Comparison of ENCODE assay signal across 12 cellular contexts in genomic region chr1:28718601-28719331, GRCh38. TPM values are rescaled to one million over a fixed set of nuclear protein-coding genes. Genes with fewer than 3 reads are reported as not detected.
DNase-seq lines count a peak whose midpoint lies in the region; ATAC-seq and TF ChIP-seq lines count a peak whose summit lies in the region.
"Had no signal": no experiment of that assay in that cellular context is flagged by ENCODE, and none has a peak within 500 bp of the region (broad histone marks: within the 10 kb centered on the region; RNA-seq: fewer than 3 reads in every experiment).

No MANE protein-coding gene starts in this region.

- no peaks in the 10 kb centered on the region for H3K27me3 ChIP-seq in brain microvascular endothelial cell (replicated peaks)

- no peak overlapping the region for H3K27ac Mint-ChIP-seq in stimulated activated naive B cell treated with anti-CD40 and anti-IgM and Interleukin-4, amounts not matched to agents 10 μg/mL and 1 μg/mL and 100 μg/mL, for 72 hours

- H3K4me1 Mint-ChIP-seq in stimulated activated naive B cell treated with anti-CD40 and anti-IgM and Interleukin-4, amounts not matched to agents 10 μg/mL and 1 μg/mL and 100 μg/mL, for 72 hours, result no peaks in the 10 kb centered on the region

- in situ Hi-C loops in brain microvascular endothelial cell (cut with HindIII; ENCODE audit: low pct_ligation_motif_present, low sequenced_read_pairs), result no loop called here

- H3K4me3 Mint-ChIP-seq in stimulated activated naive B cell treated with anti-CD40 and anti-IgM and Interleukin-4, amounts not matched to agents 10 μg/mL and 1 μg/mL and 100 μg/mL, for 72 hours, result no peak overlapping the region

- H3K27me3 Mint-ChIP-seq in stimulated activated naive B cell treated with anti-CD40 and anti-IgM and Interleukin-4, amounts not matched to agents 10 μg/mL and 1 μg/mL and 100 μg/mL, for 72 hours, result no peaks in the 10 kb centered on the region

- H3K4me3 ChIP-seq in brain microvascular endothelial cell (ENCODE audit: low read depth, low read length), result no peak overlapping the region
- H3K4me3 ChIP-seq: thoracic aorta had no signal

- H3K36me3 Mint-ChIP-seq in stimulated activated naive B cell treated with anti-CD40 and anti-IgM and Interleukin-4, amounts not matched to agents 10 μg/mL and 1 μg/mL and 100 μg/mL, for 72 hours, result peaks cover 13 to 15% of the 10 kb centered on the region in 2 donors

- no peaks in the 10 kb centered on the region for H3K9me3 Mint-ChIP-seq in stimulated activated naive B cell treated with anti-CD40 and anti-IgM and Interleukin-4, amounts not matched to agents 10 μg/mL and 1 μg/mL and 100 μg/mL, for 72 hours

- peak; percentile 54 for DNase-seq in DMS53 (lab: John Stamatoyannopoulos, UW)
- peak; percentile 17 for DNase-seq in HuH-7 (ENCODE audit: low spot score)
- DNase-seq in brain microvascular endothelial cell, result peak; percentile 35
- DNase-seq in myocyte (ENCODE audit: low read depth), result peak; percentile 49
- DNase-seq in amniotic stem cell (lab: John Stamatoyannopoulos, UW), result no peak
- no peak for DNase-seq in stimulated activated naive B cell treated with anti-CD40 and anti-IgM and Interleukin-4, amounts not matched to agents 10 μg/mL and 1 μg/mL and 100 μg/mL, for 72 hours
- DNase-seq: cerebellar nuclear complex; NCI-H2171 treated with DMSO at 0.1 percent for 48 hours; stimulated activated CD4-positive, alpha-beta T cell treated with anti-CD3 and anti-CD28 coated beads, Interleukin-2, amount 100 ng/mL, for 24 hours had no signal

- ATAC-seq in stimulated activated naive B cell treated with anti-CD40 and anti-IgM and Interleukin-4, amounts not matched to agents 10 μg/mL and 1 μg/mL and 100 μg/mL, for 72 hours (replicated peaks), result no peak
- ATAC-seq in GM19397 (IDR thresholded peaks at IDR 0.05; ENCODE audit: unreplicated experiment), result no peak
- ATAC-seq in HG03280 (IDR thresholded peaks at IDR 0.05; ENCODE audit: unreplicated experiment), result no peak

- H3K36me3 ChIP-seq in brain microvascular endothelial cell (replicated peaks), result peaks cover 11% of the 10 kb centered on the region

- H3K27ac ChIP-seq in brain microvascular endothelial cell, result no peak overlapping the region
- H3K27ac ChIP-seq: thoracic aorta had no signal

- TF ChIP-seq CTCF in brain microvascular endothelial cell (IDR thresholded peaks at IDR 0.05; ENCODE audit: low read depth, low read length, missing control alignments), result no peak

RNA-seq across cellular contexts. Expression of gene YTHDF2, which starts 18.0 kb away (rescaled TPM):
- total RNA-seq in myocyte, result 59.5 and 66.6 TPM in 2 replicates
- polyA plus RNA-seq in myocyte (2012), result 46.0 TPM

RNA-seq across cellular contexts. Expression of gene GMEB1, which starts 50.2 kb away (rescaled TPM):
- 6.2 and 7.9 TPM in 2 replicates for total RNA-seq in myocyte
- polyA plus RNA-seq in myocyte (2012), result 8.5 TPM

Comparison
In these comparisons a context has a peak if more than half of its experiments do, and no peak if none do; other contexts are left out.
1. DNase-seq: peak in DMS53 (single experiment), HuH-7 (single experiment), brain microvascular endothelial cell (single experiment) and myocyte (single experiment); none in amniotic stem cell (single experiment) and stimulated activated naive B cell treated with anti-CD40 and anti-IgM and Interleukin-4, amounts not matched to agents 10 μg/mL and 1 μg/mL and 100 μg/mL, for 72 hours (single experiment).